In the genomic region with DNA sequence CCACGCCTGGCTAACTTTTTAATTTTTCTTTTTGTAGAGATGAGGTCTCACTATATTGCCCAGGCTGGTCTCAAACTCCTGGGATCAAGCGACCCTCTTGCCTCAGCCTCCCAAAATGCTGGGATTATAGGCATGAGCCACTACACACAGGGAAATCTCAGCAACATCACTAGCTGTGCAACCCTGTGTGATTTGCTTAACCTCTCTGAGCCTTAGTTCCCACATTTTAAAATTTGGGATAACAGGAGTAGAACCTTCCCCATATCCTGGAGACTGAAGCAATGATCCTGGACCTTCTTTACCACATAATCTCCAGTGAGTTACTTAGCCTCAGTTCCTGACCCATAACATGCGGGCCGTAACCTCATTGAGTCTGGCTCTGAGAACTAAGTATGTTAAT, we compare ENCODE assay signal across 28 cellular contexts.
"Had no signal": no experiment of that assay in that cellular context is flagged by ENCODE, and none has a peak within 500 bp of the region (broad histone marks: within the 10 kb centered on the region; RNA-seq: fewer than 3 reads in every experiment).

No MANE protein-coding gene starts in this region.

- H3K9me3 ChIP-seq: ovary, psoas muscle, spleen, suprapubic skin, testis, tibial artery, transverse colon, upper lobe of right lung, uterus had no signal

- H3K36me3 ChIP-seq: neural progenitor cell, ovary, spleen, suprapubic skin, tibial artery, transverse colon, upper lobe of right lung, uterus had no signal

- H3K27ac ChIP-seq: neural progenitor cell, ovary, parathyroid adenoma, psoas muscle, skin epidermis, spleen, suprapubic skin, testis, tibial artery, transverse colon, upper lobe of right lung, uterus had no signal

- DNase-seq: natural killer cell; occipital lobe; ovary; posterior cingulate gyrus; psoas muscle; right cardiac atrium; spleen; stimulated activated CD4-positive, alpha-beta T cell treated with anti-CD3 and anti-CD28 coated beads, Interleukin-12 subunit alpha, Interleukin-12 subunit beta, amount 100 ng/mL, for 4 hours; stimulated activated CD4-positive, alpha-beta T cell treated with anti-CD3 and anti-CD28 coated beads, Interleukin-1b, Interleukin-23, amount 100 ng/mL, for 48 hours; stimulated activated CD4-positive, alpha-beta T cell treated with anti-CD3 and anti-CD28 coated beads, Interleukin-4, amount 100 ng/mL, for 1 hour; stimulated activated CD4-positive, alpha-beta T cell treated with anti-CD3 and anti-CD28 coated beads, Interleukin-4, amount 100 ng/mL, for 4 hours; stimulated activated CD8-positive, alpha-beta memory T cell treated with anti-CD3 and anti-CD28 coated beads, Interleukin-4, amount 100 ng/mL, for 48 hours; stimulated activated naive CD4-positive, alpha-beta T cell; stimulated activated naive CD8-positive, alpha-beta T cell treated with anti-CD3 and anti-CD28 coated beads, Interleukin-15, amount 100 ng/mL, for 72 hours; stimulated activated naive CD8-positive, alpha-beta T cell treated with anti-CD3 and anti-CD28 coated beads, Interleukin-15, Interleukin-2, amounts not matched to agents 100 U/mL and 50 U/mL, for 24 hours; substantia nigra; testis; tibial artery; transverse colon; upper lobe of right lung; uterus had no signal

- H3K27me3 ChIP-seq: neural progenitor cell, ovary, spleen, testis, transverse colon, upper lobe of right lung, uterus had no signal

- H3K4me3 ChIP-seq: neural progenitor cell, ovary, psoas muscle, skin epidermis, smooth muscle cell, spleen, suprapubic skin, testis, tibial artery, transverse colon, upper lobe of right lung, uterus had no signal

- H3K9ac ChIP-seq: neural progenitor cell, parathyroid adenoma had no signal

- H3K79me2 ChIP-seq: parathyroid adenoma had no signal

- H2AFZ ChIP-seq: neural progenitor cell, parathyroid adenoma had no signal

- ATAC-seq: natural killer cell; psoas muscle; right cardiac atrium; sciatic nerve; stimulated activated memory B cell treated with anti-CD40 and anti-IgM and Interleukin-4, amounts not matched to agents 10 μg/mL and 1 μg/mL and 100 μg/mL, for 72 hours; stimulated activated naive CD8-positive, alpha-beta T cell treated with anti-CD3 and anti-CD28 coated beads, Interleukin-15, amount 100 ng/mL, for 72 hours; stimulated activated naive CD8-positive, alpha-beta T cell treated with anti-CD3 and anti-CD28 coated beads, Interleukin-15, Interleukin-2, amounts not matched to agents 100 U/mL and 50 U/mL, for 24 hours; upper lobe of right lung had no signal

- H3K4me1 ChIP-seq: parathyroid adenoma, psoas muscle, spleen, suprapubic skin, testis, tibial artery, transverse colon, upper lobe of right lung, uterus had no signal

- H3K4me2 ChIP-seq: neural progenitor cell, smooth muscle cell had no signal
